In the genomic region with DNA sequence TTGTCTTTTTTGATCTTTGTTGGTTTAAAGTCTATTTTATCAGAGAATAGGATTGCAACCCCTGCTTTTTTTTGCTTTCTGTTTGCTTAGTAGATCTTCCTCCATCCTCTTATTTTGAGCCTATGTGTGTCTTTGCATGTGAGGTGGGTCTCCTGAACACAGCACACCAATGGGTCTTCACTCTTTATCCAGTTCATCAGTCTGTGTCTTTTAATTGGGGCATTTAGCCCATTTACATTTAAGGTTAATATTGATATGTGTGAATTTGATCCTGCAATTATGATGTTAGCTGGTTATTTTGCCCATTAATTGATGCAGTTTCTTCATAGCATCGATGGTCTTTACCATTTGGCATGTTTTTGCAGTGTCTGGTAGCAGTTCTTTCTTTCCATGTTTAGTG, we compare ENCODE assay signal across 14 cellular contexts. TPM values are rescaled to one million over a fixed set of nuclear protein-coding genes. Genes with fewer than 3 reads are reported as not detected.
"Had no signal": no experiment of that assay in that cellular context is flagged by ENCODE, and none has a peak within 500 bp of the region (broad histone marks: within the 10 kb centered on the region; RNA-seq: fewer than 3 reads in every experiment).

No MANE protein-coding gene starts in this region.

RNA-seq across cellular contexts. Expression of a gene that starts 11.9 kb away (rescaled TPM):
- total RNA-seq: left ventricle myocardium inferior, lung microvascular endothelial cell, mammary epithelial cell, myocyte had no signal

RNA-seq across cellular contexts. Expression of a gene that starts 43.3 kb away (rescaled TPM):
- total RNA-seq: kidney; kidney epithelial cell; left cardiac atrium; left ventricle myocardium inferior; left ventricle myocardium superior; lung microvascular endothelial cell; mammary epithelial cell; mesenteric fat pad; mesothelial cell of epicardium; mononuclear cell; naive thymus-derived CD4-positive, alpha-beta T cell had no signal
- polyA plus RNA-seq: immature natural killer cell, keratinocyte had no signal
